ENCODE assay signal across 38 cellular contexts in genomic region chr6:52829046-52829817, GRCh38. TPM values are rescaled to one million over a fixed set of nuclear protein-coding genes. Genes with fewer than 3 reads are reported as not detected.
"Had no signal": no experiment of that assay in that cellular context is flagged by ENCODE, and none has a peak within 500 bp of the region (broad histone marks: within the 10 kb centered on the region; RNA-seq: fewer than 3 reads in every experiment).

No MANE protein-coding gene starts in this region.

- H3K27me3 ChIP-seq: adrenal gland, body of pancreas, esophagus squamous epithelium, gastroesophageal sphincter had no signal

- H3K36me3 Mint-ChIP-seq: activated CD4-positive, alpha-beta memory T cell treated with anti-CD3 and anti-CD28 coated beads for 36 hours; activated CD8-positive, alpha-beta memory T cell treated with anti-CD3 and anti-CD28 coated beads, Interleukin-2, amount 10 ng/mL, durations not matched to agents 7 days and 5 days; activated naive CD4-positive, alpha-beta T cell treated with anti-CD3 and anti-CD28 coated beads, Interleukin-2, amount 50 U/mL, for 24 hours; activated naive CD8-positive, alpha-beta T cell treated with anti-CD3 and anti-CD28 coated beads for 36 hours had no signal

- H3K36me3 ChIP-seq: adrenal gland, esophagus squamous epithelium, gastroesophageal sphincter, WERI-Rb-1 had no signal

- H3K27ac ChIP-seq: adrenal gland, body of pancreas, epithelial cell of prostate, esophagus squamous epithelium, gastroesophageal sphincter, WERI-Rb-1 had no signal

- H3K9me3 ChIP-seq: adrenal gland, body of pancreas, esophagus squamous epithelium, gastroesophageal sphincter had no signal

- H3K27me3 Mint-ChIP-seq: activated CD4-positive, alpha-beta memory T cell treated with anti-CD3 and anti-CD28 coated beads for 36 hours; activated CD8-positive, alpha-beta memory T cell treated with anti-CD3 and anti-CD28 coated beads, Interleukin-2, amount 10 ng/mL, durations not matched to agents 7 days and 5 days had no signal

- DNase-seq: activated B cell treated with CpG ODN at 0.5 μM for 24 hours; activated CD4-positive, alpha-beta memory T cell treated with anti-CD3 and anti-CD28 coated beads for 36 hours; activated CD4-positive, alpha-beta T cell treated with anti-CD3 and anti-CD28 coated beads for 48 hours; activated CD8-positive, alpha-beta memory T cell treated with anti-CD3 and anti-CD28 coated beads, Interleukin-2, amount 10 ng/mL, durations not matched to agents 7 days and 5 days; activated CD8-positive, alpha-beta memory T cell treated with anti-CD3 and anti-CD28 coated beads, Interleukin-2, amount 50 U/mL, for 4 hours; activated CD8-positive, alpha-beta T cell treated with anti-CD3 and anti-CD28 coated beads, Interleukin-2, amount 10 ng/mL, durations not matched to agents 7 days and 5 days; activated effector memory CD4-positive, alpha-beta T cell treated with anti-CD3 and anti-CD28 coated beads, Interleukin-2, amount 50 U/mL, for 16 hours; activated naive CD4-positive, alpha-beta T cell treated with anti-CD3 and anti-CD28 coated beads for 36 hours; activated naive CD8-positive, alpha-beta T cell treated with anti-CD3 and anti-CD28 coated beads for 36 hours; activated naive CD8-positive, alpha-beta T cell treated with anti-CD3 and anti-CD28 coated beads, Interleukin-2, amount 50 U/mL, for 24 hours; activated T-cell treated with anti-CD3 and anti-CD28 coated beads, Interleukin-2, amount 50 U/mL, for 1 hour; activated T-cell treated with anti-CD3 and anti-CD28 coated beads, Interleukin-2, amount 50 U/mL, for 48 hours; adrenal gland; amygdala; aorta; body of pancreas; caudate nucleus; cortex of kidney; dermis blood vessel endothelial cell; effector CD4-positive, alpha-beta T cell; esophagus squamous epithelium; foreskin melanocyte; T-helper 1 cell; T-helper 17 cell; T1000; WERI-Rb-1 had no signal

- ATAC-seq: activated CD4-positive, CD25-positive, alpha-beta regulatory T cell treated with anti-CD3 and anti-CD28 coated beads, Interleukin-2, amount 50 U/mL, for 24 hours; activated CD8-positive, alpha-beta memory T cell treated with anti-CD3 and anti-CD28 coated beads, Interleukin-2, amount 10 ng/mL, durations not matched to agents 7 days and 5 days; activated CD8-positive, alpha-beta T cell treated with anti-CD3 and anti-CD28 coated beads, Interleukin-2, amount 10 ng/mL, durations not matched to agents 7 days and 5 days; activated naive CD8-positive, alpha-beta T cell treated with anti-CD3 and anti-CD28 coated beads, Interleukin-2, amount 50 U/mL, for 24 hours; body of pancreas; gastroesophageal sphincter; T-helper 17 cell had no signal

- H3K4me3 ChIP-seq: adrenal gland, body of pancreas, esophagus squamous epithelium, gastroesophageal sphincter had no signal

- H3K27ac Mint-ChIP-seq: activated B cell treated with CpG ODN at 0.5 μM for 24 hours; activated CD4-positive, alpha-beta memory T cell treated with anti-CD3 and anti-CD28 coated beads for 36 hours; activated CD8-positive, alpha-beta memory T cell treated with anti-CD3 and anti-CD28 coated beads, Interleukin-2, amount 10 ng/mL, durations not matched to agents 7 days and 5 days; activated CD8-positive, alpha-beta T cell treated with anti-CD3 and anti-CD28 coated beads, Interleukin-2, amount 10 ng/mL, durations not matched to agents 7 days and 5 days; activated naive CD4-positive, alpha-beta T cell treated with anti-CD3 and anti-CD28 coated beads for 36 hours; activated naive CD4-positive, alpha-beta T cell treated with anti-CD3 and anti-CD28 coated beads, Interleukin-2, amount 50 U/mL, for 24 hours; activated naive CD8-positive, alpha-beta T cell treated with anti-CD3 and anti-CD28 coated beads for 36 hours; activated naive CD8-positive, alpha-beta T cell treated with anti-CD3 and anti-CD28 coated beads, Interleukin-2, amount 50 U/mL, for 24 hours; activated T-helper 1 cell treated with anti-CD3 and anti-CD28 coated beads, Interleukin-12 subunit alpha, Interleukin-12 subunit beta, Interleukin-2, Interleukin-4 antibody, amounts not matched to agents 30 ng/mL and 10 ng/mL and 1 ng/mL, durations not matched to agents 14 hours and 24 hours and 36 hours; activated T-helper 2 cell treated with anti-CD3 and anti-CD28 coated beads, Interferon-gamma antibody, Interleukin-2, Interleukin-4, amounts not matched to agents 10 μg/mL and 5 μg/mL and 100 μg/mL, durations not matched to agents 14 hours and 24 hours and 36 hours; T-helper 17 cell; T-helper 2 cell treated with Interferon-gamma antibody and Interleukin-4, amounts not matched to agents 5 μg/mL and 100 μg/mL, for 36 hours had no signal

- H3K4me3 Mint-ChIP-seq: activated B cell treated with CpG ODN at 0.5 μM for 24 hours; activated CD4-positive, alpha-beta memory T cell treated with anti-CD3 and anti-CD28 coated beads for 36 hours; activated CD8-positive, alpha-beta memory T cell treated with anti-CD3 and anti-CD28 coated beads, Interleukin-2, amount 10 ng/mL, durations not matched to agents 7 days and 5 days; activated CD8-positive, alpha-beta T cell treated with anti-CD3 and anti-CD28 coated beads, Interleukin-2, amount 10 ng/mL, durations not matched to agents 7 days and 5 days; activated naive CD4-positive, alpha-beta T cell treated with anti-CD3 and anti-CD28 coated beads for 36 hours; activated naive CD4-positive, alpha-beta T cell treated with anti-CD3 and anti-CD28 coated beads, Interleukin-2, amount 50 U/mL, for 24 hours; activated naive CD8-positive, alpha-beta T cell treated with anti-CD3 and anti-CD28 coated beads for 36 hours; activated naive CD8-positive, alpha-beta T cell treated with anti-CD3 and anti-CD28 coated beads, Interleukin-2, amount 50 U/mL, for 24 hours; activated T-helper 1 cell treated with anti-CD3 and anti-CD28 coated beads, Interleukin-12 subunit alpha, Interleukin-12 subunit beta, Interleukin-2, Interleukin-4 antibody, amounts not matched to agents 30 ng/mL and 10 ng/mL and 1 ng/mL, durations not matched to agents 14 hours and 24 hours and 36 hours; T-helper 17 cell; T-helper 2 cell treated with Interferon-gamma antibody and Interleukin-4, amounts not matched to agents 5 μg/mL and 100 μg/mL, for 36 hours had no signal

- H3K4me1 ChIP-seq: esophagus squamous epithelium, gastroesophageal sphincter had no signal

- H3K9me3 Mint-ChIP-seq: activated B cell treated with CpG ODN at 0.5 μM for 24 hours; activated CD4-positive, alpha-beta memory T cell treated with anti-CD3 and anti-CD28 coated beads for 36 hours; activated naive CD4-positive, alpha-beta T cell treated with anti-CD3 and anti-CD28 coated beads for 36 hours; activated naive CD4-positive, alpha-beta T cell treated with anti-CD3 and anti-CD28 coated beads, Interleukin-2, amount 50 U/mL, for 24 hours; activated naive CD8-positive, alpha-beta T cell treated with anti-CD3 and anti-CD28 coated beads for 36 hours; activated naive CD8-positive, alpha-beta T cell treated with anti-CD3 and anti-CD28 coated beads, Interleukin-2, amount 50 U/mL, for 24 hours; activated T-helper 1 cell treated with anti-CD3 and anti-CD28 coated beads, Interleukin-12 subunit alpha, Interleukin-12 subunit beta, Interleukin-2, Interleukin-4 antibody, amounts not matched to agents 30 ng/mL and 10 ng/mL and 1 ng/mL, durations not matched to agents 14 hours and 24 hours and 36 hours; activated T-helper 2 cell treated with anti-CD3 and anti-CD28 coated beads, Interferon-gamma antibody, Interleukin-2, Interleukin-4, amounts not matched to agents 10 μg/mL and 5 μg/mL and 100 μg/mL, durations not matched to agents 14 hours and 24 hours and 36 hours; T-helper 2 cell treated with Interferon-gamma antibody and Interleukin-4, amounts not matched to agents 5 μg/mL and 100 μg/mL, for 36 hours had no signal

- H3K4me1 Mint-ChIP-seq: activated B cell treated with CpG ODN at 0.5 μM for 24 hours; activated CD8-positive, alpha-beta memory T cell treated with anti-CD3 and anti-CD28 coated beads, Interleukin-2, amount 10 ng/mL, durations not matched to agents 7 days and 5 days; activated naive CD4-positive, alpha-beta T cell treated with anti-CD3 and anti-CD28 coated beads, Interleukin-2, amount 50 U/mL, for 24 hours; activated naive CD8-positive, alpha-beta T cell treated with anti-CD3 and anti-CD28 coated beads for 36 hours; activated naive CD8-positive, alpha-beta T cell treated with anti-CD3 and anti-CD28 coated beads, Interleukin-2, amount 50 U/mL, for 24 hours; T-helper 17 cell had no signal

RNA-seq across cellular contexts. Expression of gene GSTA5, which starts 11.4 kb away (rescaled TPM):
- total RNA-seq: activated B cell treated with CpG ODN at 0.5 μM for 24 hours; activated CD4-positive, alpha-beta memory T cell treated with anti-CD3 and anti-CD28 coated beads for 36 hours; activated CD8-positive, alpha-beta memory T cell treated with anti-CD3 and anti-CD28 coated beads for 36 hours; activated CD8-positive, alpha-beta memory T cell treated with anti-CD3 and anti-CD28 coated beads, Interleukin-2, amount 10 ng/mL, durations not matched to agents 7 days and 5 days; activated CD8-positive, alpha-beta T cell treated with anti-CD3 and anti-CD28 coated beads, Interleukin-2, amount 10 ng/mL, durations not matched to agents 7 days and 5 days; activated naive CD4-positive, alpha-beta T cell treated with anti-CD3 and anti-CD28 coated beads for 36 hours; activated naive CD8-positive, alpha-beta T cell treated with anti-CD3 and anti-CD28 coated beads for 36 hours; activated T-helper 1 cell treated with anti-CD3 and anti-CD28 coated beads, Interleukin-12 subunit alpha, Interleukin-12 subunit beta, Interleukin-2, Interleukin-4 antibody, amounts not matched to agents 30 ng/mL and 10 ng/mL and 1 ng/mL, durations not matched to agents 14 hours and 24 hours and 36 hours; activated T-helper 2 cell treated with anti-CD3 and anti-CD28 coated beads, Interferon-gamma antibody, Interleukin-2, Interleukin-4, amounts not matched to agents 10 μg/mL and 5 μg/mL and 100 μg/mL, durations not matched to agents 14 hours and 24 hours and 36 hours; adrenal gland; aorta; body of pancreas; chondrocyte; dermis blood vessel endothelial cell; endothelial cell of umbilical vein; esophagus squamous epithelium; fibroblast of lung; fibroblast of villous mesenchyme; gastroesophageal sphincter; T-helper 17 cell had no signal

RNA-seq across cellular contexts. Expression of gene GSTA1, which starts 25.6 kb away (rescaled TPM):
- total RNA-seq: activated B cell treated with CpG ODN at 0.5 μM for 24 hours; activated CD4-positive, alpha-beta memory T cell treated with anti-CD3 and anti-CD28 coated beads for 36 hours; activated CD8-positive, alpha-beta memory T cell treated with anti-CD3 and anti-CD28 coated beads for 36 hours; activated CD8-positive, alpha-beta memory T cell treated with anti-CD3 and anti-CD28 coated beads, Interleukin-2, amount 10 ng/mL, durations not matched to agents 7 days and 5 days; activated CD8-positive, alpha-beta T cell treated with anti-CD3 and anti-CD28 coated beads, Interleukin-2, amount 10 ng/mL, durations not matched to agents 7 days and 5 days; activated naive CD4-positive, alpha-beta T cell treated with anti-CD3 and anti-CD28 coated beads for 36 hours; activated naive CD8-positive, alpha-beta T cell treated with anti-CD3 and anti-CD28 coated beads for 36 hours; activated T-helper 1 cell treated with anti-CD3 and anti-CD28 coated beads, Interleukin-12 subunit alpha, Interleukin-12 subunit beta, Interleukin-2, Interleukin-4 antibody, amounts not matched to agents 30 ng/mL and 10 ng/mL and 1 ng/mL, durations not matched to agents 14 hours and 24 hours and 36 hours; activated T-helper 2 cell treated with anti-CD3 and anti-CD28 coated beads, Interferon-gamma antibody, Interleukin-2, Interleukin-4, amounts not matched to agents 10 μg/mL and 5 μg/mL and 100 μg/mL, durations not matched to agents 14 hours and 24 hours and 36 hours; chondrocyte; dermis blood vessel endothelial cell; endothelial cell of umbilical vein; fibroblast of lung; fibroblast of villous mesenchyme; gastroesophageal sphincter had no signal
